In the genomic region with DNA sequence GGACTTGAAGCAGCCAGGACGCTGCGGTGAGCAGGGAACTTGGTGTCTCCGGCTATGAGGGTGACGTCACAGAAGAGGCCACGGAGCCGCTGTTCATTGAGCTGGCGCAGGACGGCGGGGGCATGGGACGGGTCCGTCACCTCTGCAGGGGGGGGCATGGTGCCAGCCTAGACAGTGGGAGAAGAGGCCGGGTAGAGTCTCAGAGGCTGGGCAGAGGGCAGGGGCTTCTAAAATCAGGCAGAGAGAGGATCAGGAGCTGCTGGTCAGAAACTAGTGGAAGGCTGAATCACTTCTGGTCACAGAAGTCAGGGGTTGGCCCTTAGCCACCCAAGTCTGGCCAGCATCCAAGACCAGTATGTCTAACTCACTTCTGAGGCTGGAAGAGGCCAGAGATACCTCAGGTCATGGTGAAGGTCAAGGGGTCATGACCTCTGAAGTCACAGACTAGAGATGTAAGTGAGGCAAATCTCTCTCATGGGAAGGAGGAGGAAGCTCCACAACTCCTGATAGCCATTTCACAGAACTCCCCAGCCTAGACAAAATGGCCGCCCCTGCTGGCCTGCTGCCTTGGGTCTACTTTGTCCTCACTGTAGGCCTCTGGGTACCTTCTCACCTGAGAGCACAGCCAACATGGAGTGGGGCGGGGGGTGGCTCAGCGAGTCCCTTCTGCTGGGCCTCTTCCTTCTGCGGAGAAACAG, we compare ENCODE assay signal across 10 cellular contexts. TPM values are rescaled to one million over a fixed set of nuclear protein-coding genes. Genes with fewer than 3 reads are reported as not detected.
DNase-seq lines count a peak whose midpoint lies in the region; ATAC-seq, FAIRE-seq and TF ChIP-seq lines count a peak whose summit lies in the region.
"Had no signal": no experiment of that assay in that cellular context is flagged by ENCODE, and none has a peak within 500 bp of the region (broad histone marks: within the 10 kb centered on the region; RNA-seq: fewer than 3 reads in every experiment).

No MANE protein-coding gene starts in this region.

- H3K4me1 ChIP-seq in Karpas-422 (ENCODE audit: low read length) = peaks cover 16% of the 10 kb centered on the region
- H3K4me1 ChIP-seq in astrocyte (ENCODE audit: insufficient read depth, low read length) = peaks cover 7% of the 10 kb centered on the region
- H3K4me1 ChIP-seq in keratinocyte (ENCODE audit: control insufficient read depth, extremely low read depth, insufficient read depth, low read length) = peaks cover 14% of the 10 kb centered on the region
- peaks cover 0 to 39% (median 34%) of the 10 kb centered on the region in 5 donors for H3K4me1 ChIP-seq in subcutaneous abdominal adipose tissue (ENCODE audit: control insufficient read depth in 5 of 5, insufficient read depth in 5 of 5, low read length in 5 of 5)

- no peaks in the 10 kb centered on the region for H3K9me2 ChIP-seq in Karpas-422 (replicated peaks; ENCODE audit: insufficient read depth, low read length)

- no peaks in the 10 kb centered on the region for H3K27me3 Mint-ChIP-seq in astrocyte (ENCODE audit: low read depth, unreplicated experiment)

- H3K27ac ChIP-seq in Karpas-422 (ENCODE audit: low read length) = peak overlapping the region; percentile 23; the same call in 1 of the 2 replicates
- no peak overlapping the region for H3K27ac ChIP-seq in astrocyte (ENCODE audit: low read depth, low read length)
- no peak overlapping the region for H3K27ac ChIP-seq in keratinocyte (ENCODE audit: control insufficient read depth, insufficient read depth, low read length)
- peak overlapping the region; percentile 72 for H3K27ac ChIP-seq in subcutaneous abdominal adipose tissue (ENCODE audit: low read depth, low read length)

- H2AFZ ChIP-seq in Karpas-422 (ENCODE audit: low read length) (no peak overlapping the region), astrocyte (ENCODE audit: low read depth, low read length) (no peak overlapping the region), keratinocyte (ENCODE audit: control insufficient read depth, low read length) (no peak overlapping the region)

- H3K36me3 Mint-ChIP-seq in astrocyte (ENCODE audit: low read depth, unreplicated experiment) = peaks cover 10% of the 10 kb centered on the region

- H3K9me1 ChIP-seq in keratinocyte (ENCODE audit: control insufficient read depth, extremely low read depth, insufficient read depth, low read length) = peaks cover 3% of the 10 kb centered on the region

- peaks cover 9% of the 10 kb centered on the region for H3K4me1 Mint-ChIP-seq in astrocyte (ENCODE audit: low read depth, unreplicated experiment)

- H3K9ac ChIP-seq in Karpas-422 (ENCODE audit: low read length) = peak overlapping the region; percentile 22; the same call in 1 of the 2 replicates
- no peak overlapping the region for H3K9ac ChIP-seq in astrocyte (ENCODE audit: low read length)
- no peak overlapping the region for H3K9ac ChIP-seq in keratinocyte (ENCODE audit: control insufficient read depth, extremely low read depth, insufficient read depth, low read length)
- H3K9ac ChIP-seq in subcutaneous abdominal adipose tissue (ENCODE audit: low read length in 5 of 5) = peak overlapping the region in 2 of 5 donors; percentile 55 to 56

- H3K4me3 Mint-ChIP-seq in astrocyte (ENCODE audit: unreplicated experiment) = no peak overlapping the region

- TF ChIP-seq CTCF in astrocyte (IDR thresholded peaks at IDR 0.05; ENCODE audit: insufficient read depth, low read depth, low read length) = no peak
- TF ChIP-seq CTCF in keratinocyte (optimal IDR thresholded peaks at IDR 0.05 in 1 of 3, IDR thresholded peaks at IDR 0.05 in 1 of 3, conservative IDR thresholded peaks at IDR 0.05 in 1 of 3; ENCODE audit: extremely low read depth in 1 of 3, insufficient read depth in 2 of 3, low read length in 3 of 3) = no peak

- dilution Hi-C loops in keratinocyte (cut with MboI; ENCODE audit: extremely low pct_ligation_motif_present, low sequenced_read_pairs) = no loop called here

- H3K36me3 ChIP-seq in Karpas-422 (ENCODE audit: insufficient read depth, low read length) = no peaks in the 10 kb centered on the region
- H3K36me3 ChIP-seq in astrocyte (ENCODE audit: insufficient read depth, low read length) = peaks cover 3% of the 10 kb centered on the region
- H3K36me3 ChIP-seq in keratinocyte (ENCODE audit: control insufficient read depth in 2 of 2, extremely low read depth in 1 of 2, insufficient read depth in 2 of 2, low read length in 2 of 2) = peaks cover 14 to 34% of the 10 kb centered on the region in 2 experiments
- peaks cover 0 to 49% (median 32%) of the 10 kb centered on the region in 5 donors for H3K36me3 ChIP-seq in subcutaneous abdominal adipose tissue (ENCODE audit: control insufficient read depth in 5 of 5, insufficient read depth in 5 of 5, low read length in 5 of 5)

- H3K9me3 Mint-ChIP-seq in astrocyte (ENCODE audit: unreplicated experiment) = no peaks in the 10 kb centered on the region

- H4K20me1 ChIP-seq in Karpas-422 (ENCODE audit: insufficient read depth, low read depth, low read length) = no peaks in the 10 kb centered on the region
- H4K20me1 ChIP-seq in astrocyte (ENCODE audit: insufficient read depth, low read length) = peaks cover 49% of the 10 kb centered on the region
- H4K20me1 ChIP-seq in keratinocyte (ENCODE audit: control insufficient read depth, extremely low read depth, insufficient read depth, low read length) = no peaks in the 10 kb centered on the region

- no peaks in the 10 kb centered on the region for H3K27me3 ChIP-seq in Karpas-422 (ENCODE audit: low read length)
- no peaks in the 10 kb centered on the region for H3K27me3 ChIP-seq in astrocyte (ENCODE audit: insufficient read depth, low read length)
- H3K27me3 ChIP-seq in keratinocyte (ENCODE audit: control insufficient read depth, extremely low read depth, insufficient read depth, low read length) = no peaks in the 10 kb centered on the region
- no peaks in the 10 kb centered on the region for H3K27me3 ChIP-seq in subcutaneous abdominal adipose tissue (ENCODE audit: control insufficient read depth in 5 of 5, insufficient read depth in 4 of 5, low read length in 5 of 5)

- H3K4me3 ChIP-seq in Karpas-422 (ENCODE audit: low read length) (no peak overlapping the region), astrocyte (ENCODE audit: insufficient read depth, low read depth, low read length) (no peak overlapping the region), keratinocyte (ENCODE audit: control insufficient read depth in 2 of 3, extremely low read depth in 1 of 3, insufficient read depth in 2 of 3, low read depth in 1 of 3, low read length in 3 of 3) (no peak overlapping the region), subcutaneous abdominal adipose tissue (ENCODE audit: low read depth in 1 of 5, low read length in 5 of 5) (no peak overlapping the region)

- no peaks in the 10 kb centered on the region for H3K9me3 ChIP-seq in Karpas-422 (ENCODE audit: low read length)
- no peaks in the 10 kb centered on the region for H3K9me3 ChIP-seq in astrocyte (ENCODE audit: insufficient read depth, low read depth, low read length)
- no peaks in the 10 kb centered on the region for H3K9me3 ChIP-seq in keratinocyte (ENCODE audit: control insufficient read depth, low read depth, low read length)
- no peaks in the 10 kb centered on the region for H3K9me3 ChIP-seq in subcutaneous abdominal adipose tissue (ENCODE audit: control insufficient read depth in 5 of 5, low read length in 5 of 5)

- H3K4me2 ChIP-seq in Karpas-422 (ENCODE audit: low read depth, low read length, poor library complexity, severe bottlenecking) (peak overlapping the region; percentile 37), astrocyte (ENCODE audit: low read length) (no peak overlapping the region), keratinocyte (ENCODE audit: control insufficient read depth, extremely low read depth, insufficient read depth, low read depth, low read length) (no peak overlapping the region)

- no peak overlapping the region for H3K27ac Mint-ChIP-seq in astrocyte (ENCODE audit: unreplicated experiment)

- ATAC-seq in HG02885 (IDR thresholded peaks at IDR 0.05; ENCODE audit: poor library complexity, unreplicated experiment) = no peak
- ATAC-seq in HG03175 (IDR thresholded peaks at IDR 0.05; ENCODE audit: unreplicated experiment) = no peak

- DNase-seq in Karpas-422 (no peak), astrocyte (ENCODE audit: low read depth) (peak; percentile 37), keratinocyte (ENCODE audit: low read depth, low spot score) (no peak), ecto neural progenitor cell (ENCODE audit: low spot score) (no peak), dedifferentiated amniotic fluid mesenchymal stem cell (ENCODE audit: extremely low spot score) (no peak)
- DNase-seq: NCI-H510A had no signal

- H3K79me2 ChIP-seq in Karpas-422 (ENCODE audit: low read length) = no peaks in the 10 kb centered on the region
- H3K79me2 ChIP-seq in astrocyte (ENCODE audit: insufficient read depth, low read length) = peaks cover 46% of the 10 kb centered on the region
- H3K79me2 ChIP-seq in keratinocyte (ENCODE audit: control insufficient read depth, insufficient read depth, low read length) = peaks cover 53% of the 10 kb centered on the region

- FAIRE-seq in astrocyte (lab: Jason Lieb, UNC) (no peak), keratinocyte (lab: Jason Lieb, UNC) (peak; percentile 9)

RNA-seq across cellular contexts. Expression of a gene that starts 12.6 kb away (rescaled TPM):
- total RNA-seq in Karpas-422 (2014; rRNA removed; shearing (Covaris generic); ENCODE audit: low replicate concordance) = 5.5 and 7.2 TPM in 2 replicates
- 31.0 and 31.2 TPM in 2 replicates for total RNA-seq in astrocyte
- polyA plus RNA-seq in keratinocyte = 20.9 to 23.9 TPM (median 21.8 TPM) in 3 replicates
- 6.2 TPM for polyA plus RNA-seq in keratinocyte (2011; ENCODE audit: low read depth)
- polyA plus RNA-seq in keratinocyte (2011; cell fraction: cytosol; rRNA removed) = 21.4 and 23.4 TPM in 2 replicates
- 40.6 and 47.4 TPM in 2 replicates for polyA plus RNA-seq in keratinocyte (2011; cell fraction: nucleus; rRNA removed)
- 16.9 and 33.9 TPM in 2 replicates for polyA plus RNA-seq in keratinocyte (2012; ENCODE audit: low replicate concordance)
- 29.2 to 72.7 TPM (median 34.7 TPM) in 3 replicates for polyA minus RNA-seq in keratinocyte
- 36.3 TPM for polyA minus RNA-seq in keratinocyte (2011; cell fraction: cytosol; rRNA and poly(A)+ RNA removed)
- polyA minus RNA-seq in keratinocyte (2011; cell fraction: nucleus; rRNA and poly(A)+ RNA removed) = 29.5 and 37.9 TPM in 2 replicates

RNA-seq across cellular contexts. Expression of a gene that starts 14.5 kb away (rescaled TPM):
- total RNA-seq in Karpas-422 (2014; rRNA removed; shearing (Covaris generic); ENCODE audit: low replicate concordance) = not detected in 2 replicates
- total RNA-seq in astrocyte = not detected in 2 replicates
- not detected in 3 replicates for polyA plus RNA-seq in keratinocyte
- polyA plus RNA-seq in keratinocyte (2011; ENCODE audit: low read depth) = not detected
- not detected in 2 replicates for polyA plus RNA-seq in keratinocyte (2011; cell fraction: cytosol; rRNA removed)
- not detected in 2 replicates for polyA plus RNA-seq in keratinocyte (2011; cell fraction: nucleus; rRNA removed)
- polyA plus RNA-seq in keratinocyte (2012; ENCODE audit: low replicate concordance) = 0.06 TPM in 1 of 2 replicates, not detected in the other
- not detected in 3 replicates for polyA minus RNA-seq in keratinocyte
- not detected for polyA minus RNA-seq in keratinocyte (2011; cell fraction: cytosol; rRNA and poly(A)+ RNA removed)
- not detected in 2 replicates for polyA minus RNA-seq in keratinocyte (2011; cell fraction: nucleus; rRNA and poly(A)+ RNA removed)
- total RNA-seq: pulmonary artery endothelial cell had no signal

RNA-seq across cellular contexts. Expression of a gene that starts 17.4 kb away (rescaled TPM):
- 78.8 and 169 TPM in 2 replicates for total RNA-seq in Karpas-422 (2014; rRNA removed; shearing (Covaris generic); ENCODE audit: low replicate concordance)
- 143 and 151 TPM in 2 replicates for total RNA-seq in astrocyte
- polyA plus RNA-seq in keratinocyte = 8.3 to 24.3 TPM (median 17.5 TPM) in 3 replicates
- 139 TPM for polyA plus RNA-seq in keratinocyte (2011; ENCODE audit: low read depth)
- 16.2 and 20.7 TPM in 2 replicates for polyA plus RNA-seq in keratinocyte (2011; cell fraction: cytosol; rRNA removed)
- 171 and 196 TPM in 2 replicates for polyA plus RNA-seq in keratinocyte (2011; cell fraction: nucleus; rRNA removed)
- polyA plus RNA-seq in keratinocyte (2012; ENCODE audit: low replicate concordance) = 82.7 and 87.2 TPM in 2 replicates
- polyA minus RNA-seq in keratinocyte = 198 to 366 TPM (median 250 TPM) in 3 replicates
- polyA minus RNA-seq in keratinocyte (2011; cell fraction: cytosol; rRNA and poly(A)+ RNA removed) = 118 TPM
- 310 and 430 TPM in 2 replicates for polyA minus RNA-seq in keratinocyte (2011; cell fraction: nucleus; rRNA and poly(A)+ RNA removed)

RNA-seq across cellular contexts. Expression of a gene that starts 21.9 kb away (rescaled TPM):
- total RNA-seq in Karpas-422 (2014; rRNA removed; shearing (Covaris generic); ENCODE audit: low replicate concordance) = 3.6 and 6.6 TPM in 2 replicates
- total RNA-seq in astrocyte = 9.7 and 11.7 TPM in 2 replicates
- 13.1 to 51.3 TPM (median 22.0 TPM) in 3 replicates for polyA plus RNA-seq in keratinocyte
- 14.3 TPM for polyA plus RNA-seq in keratinocyte (2011; ENCODE audit: low read depth)
- polyA plus RNA-seq in keratinocyte (2011; cell fraction: cytosol; rRNA removed) = 15.8 and 16.7 TPM in 2 replicates
- polyA plus RNA-seq in keratinocyte (2011; cell fraction: nucleus; rRNA removed) = 47.0 and 51.6 TPM in 2 replicates
- 19.7 and 32.4 TPM in 2 replicates for polyA plus RNA-seq in keratinocyte (2012; ENCODE audit: low replicate concordance)
- polyA minus RNA-seq in keratinocyte = 11.3 to 63.6 TPM (median 19.1 TPM) in 3 replicates
- polyA minus RNA-seq in keratinocyte (2011; cell fraction: cytosol; rRNA and poly(A)+ RNA removed) = 5.2 TPM
- polyA minus RNA-seq in keratinocyte (2011; cell fraction: nucleus; rRNA and poly(A)+ RNA removed) = 9.8 and 14.5 TPM in 2 replicates

RNA-seq across cellular contexts. Expression of a gene that starts 27.5 kb away (rescaled TPM):
- 0.32 and 0.67 TPM in 2 replicates for total RNA-seq in Karpas-422 (2014; rRNA removed; shearing (Covaris generic); ENCODE audit: low replicate concordance)
- total RNA-seq in astrocyte = 22.4 and 30.7 TPM in 2 replicates
- polyA plus RNA-seq in keratinocyte = 27.4 to 46.9 TPM (median 30.4 TPM) in 3 replicates
- polyA plus RNA-seq in keratinocyte (2011; ENCODE audit: low read depth) = 14.9 TPM
- polyA plus RNA-seq in keratinocyte (2011; cell fraction: cytosol; rRNA removed) = 45.9 and 47.6 TPM in 2 replicates
- polyA plus RNA-seq in keratinocyte (2011; cell fraction: nucleus; rRNA removed) = 165 and 202 TPM in 2 replicates
- 29.9 and 49.7 TPM in 2 replicates for polyA plus RNA-seq in keratinocyte (2012; ENCODE audit: low replicate concordance)
- polyA minus RNA-seq in keratinocyte = 24.2 to 86.0 TPM (median 49.7 TPM) in 3 replicates
- 28.6 TPM for polyA minus RNA-seq in keratinocyte (2011; cell fraction: cytosol; rRNA and poly(A)+ RNA removed)
- polyA minus RNA-seq in keratinocyte (2011; cell fraction: nucleus; rRNA and poly(A)+ RNA removed) = 29.1 and 38.2 TPM in 2 replicates

Comparison
In these comparisons a context has a peak if more than half of its experiments do, and no peak if none do; other contexts are left out.
1. H3K27ac ChIP-seq: peak in Karpas-422 (single experiment) and subcutaneous abdominal adipose tissue (single experiment); none in astrocyte (single experiment) and keratinocyte (single experiment).